6 cellular contexts compared by ENCODE assay signal in the genomic region with DNA sequence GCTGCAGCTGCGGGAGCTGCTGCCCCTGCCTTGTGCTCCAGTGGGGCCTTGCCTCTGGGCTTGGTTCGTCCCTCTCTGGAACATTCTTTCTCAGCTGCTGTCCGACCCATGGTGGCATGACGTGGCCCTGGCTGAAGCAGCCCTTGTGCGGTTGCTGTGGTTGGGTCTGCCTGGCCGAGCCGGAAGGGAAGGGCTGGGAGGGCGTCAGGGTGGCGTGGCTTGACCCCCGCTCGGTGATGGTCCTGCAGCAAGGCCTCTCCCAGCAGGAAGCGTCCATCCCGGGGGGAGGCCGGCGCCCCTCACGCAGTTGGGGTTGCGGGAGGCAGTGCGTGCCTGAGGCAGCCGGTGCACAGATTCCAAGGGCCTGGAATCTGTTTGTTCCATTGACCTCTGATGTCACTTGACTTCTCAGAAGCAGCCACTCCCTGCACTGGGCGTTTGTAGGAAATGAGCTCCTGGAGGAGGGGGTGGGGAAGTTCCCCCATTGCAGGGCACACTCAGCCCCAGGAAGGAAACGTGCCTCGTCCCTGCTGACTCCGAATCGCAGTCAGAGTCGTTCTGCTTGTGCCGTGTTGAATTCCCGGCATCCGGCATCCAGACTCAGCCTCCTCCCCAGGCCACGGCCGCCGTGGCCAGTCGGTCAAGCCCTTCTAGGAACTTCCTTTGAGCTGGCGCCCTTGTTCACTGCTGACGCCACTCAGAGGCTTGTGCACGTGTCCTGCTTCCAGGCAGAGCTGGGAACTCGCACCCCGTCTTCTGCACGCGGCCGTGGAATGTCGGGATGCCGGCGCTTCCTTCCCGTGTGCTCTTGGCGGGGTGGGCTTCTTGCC. TPM values are rescaled to one million over a fixed set of nuclear protein-coding genes. Genes with fewer than 3 reads are reported as not detected.
DNase-seq lines count a peak whose midpoint lies in the region; ATAC-seq lines count a peak whose summit lies in the region.

No MANE protein-coding gene starts in this region.

- H3K4me1 Mint-ChIP-seq in effector memory CD8-positive, alpha-beta T cell (ENCODE audit: low read depth in 2 of 2): peaks cover 0 to 5% of the 10 kb centered on the region in 2 donors

- ATAC-seq in effector memory CD8-positive, alpha-beta T cell (replicated peaks): peak; percentile 51
- ATAC-seq in HG02840 (IDR thresholded peaks at IDR 0.05; ENCODE audit: low FRiP score, unreplicated experiment): no peak

- H3K4me3 Mint-ChIP-seq in effector memory CD8-positive, alpha-beta T cell: no peak overlapping the region

- H3K27me3 Mint-ChIP-seq in effector memory CD8-positive, alpha-beta T cell: no peaks in the 10 kb centered on the region

- DNase-seq in LHCN-M2 (ENCODE audit: low read depth) (peak; percentile 92), retina (peak; percentile 70), LoVo (ENCODE audit: low spot score) (no peak), NCI-H128 (lab: John Stamatoyannopoulos, UW; ENCODE audit: unreplicated experiment) (no peak)
- DNase-seq in effector memory CD8-positive, alpha-beta T cell: no peak

- peaks cover 5% of the 10 kb centered on the region for H3K36me3 Mint-ChIP-seq in effector memory CD8-positive, alpha-beta T cell (ENCODE audit: insufficient read depth)

- H3K27ac Mint-ChIP-seq in effector memory CD8-positive, alpha-beta T cell: no peak overlapping the region

- no peaks in the 10 kb centered on the region for H3K9me3 Mint-ChIP-seq in effector memory CD8-positive, alpha-beta T cell

RNA-seq across cellular contexts. Expression of a gene that starts 9.7 kb away (rescaled TPM):
- 6.2 and 6.7 TPM in 2 replicates for total RNA-seq in LHCN-M2 (2014; rRNA removed)
- 1.0 TPM for polyA plus RNA-seq in LHCN-M2 (2012)

RNA-seq across cellular contexts. Expression of a gene that starts 21.1 kb away (rescaled TPM):
- 49.4 and 54.8 TPM in 2 replicates for total RNA-seq in LHCN-M2 (2014; rRNA removed)
- polyA plus RNA-seq in LHCN-M2 (2012): 38.1 TPM

RNA-seq across cellular contexts. Expression of a gene that starts 21.1 kb away (rescaled TPM):
- total RNA-seq in LHCN-M2 (2014; rRNA removed): 31.5 and 40.1 TPM in 2 replicates
- polyA plus RNA-seq in LHCN-M2 (2012): 16.0 TPM

RNA-seq across cellular contexts. Expression of a gene that starts 28.6 kb away (rescaled TPM):
- total RNA-seq in LHCN-M2 (2014; rRNA removed): 21.9 and 31.2 TPM in 2 replicates
- 8.2 TPM for polyA plus RNA-seq in LHCN-M2 (2012)

RNA-seq across cellular contexts. Expression of a gene that starts 33.5 kb away (rescaled TPM):
- 39.3 and 49.8 TPM in 2 replicates for total RNA-seq in LHCN-M2 (2014; rRNA removed)
- polyA plus RNA-seq in LHCN-M2 (2012): 13.6 TPM

Comparison
In these comparisons a context has a peak if more than half of its experiments do, and no peak if none do; other contexts are left out.
1. DNase-seq: peak in LHCN-M2 (single experiment) and retina (single experiment); none in effector memory CD8-positive, alpha-beta T cell (0 of 3), LoVo (single experiment) and NCI-H128 (single experiment).